In genomic region chr6:54445207-54445606, GRCh38 we compare ENCODE assay signal across 20 cellular contexts.
"Had no signal": no experiment of that assay in that cellular context is flagged by ENCODE, and none has a peak within 500 bp of the region (broad histone marks: within the 10 kb centered on the region; RNA-seq: fewer than 3 reads in every experiment).

No MANE protein-coding gene starts in this region.

- H3K27ac ChIP-seq: HL-60 had no signal

- DNase-seq: KBM-7, MV-4-11, NCI-H1048, NCI-H1105, NCI-H1417, NCI-H1436 treated with DMSO at 0.1 percent for 48 hours, NCI-H1694, NCI-H1930, NCI-H2081, NCI-H2107, NCI-H2227 treated with DMSO at 0.1 percent for 48 hours, NCI-H524, NCI-H69, NCI-H774, OCI-M1, RPMI8226, SHP77 had no signal

- FAIRE-seq: HTR-8/SVneo, RCC 7860 had no signal
